ENCODE assay signal across 24 cellular contexts in genomic region chr2:233213975-233214374, GRCh38.
"Had no signal": no experiment of that assay in that cellular context is flagged by ENCODE, and none has a peak within 500 bp of the region (broad histone marks: within the 10 kb centered on the region; RNA-seq: fewer than 3 reads in every experiment).

No MANE protein-coding gene starts in this region.

- H3K27ac Mint-ChIP-seq: activated B cell treated with CpG ODN at 0.5 μM for 24 hours; activated CD4-positive, alpha-beta memory T cell treated with anti-CD3 and anti-CD28 coated beads, Interleukin-2, amount 10 ng/mL, durations not matched to agents 7 days and 5 days; activated naive CD8-positive, alpha-beta T cell treated with anti-CD3 and anti-CD28 coated beads, Interleukin-2, amount 10 ng/mL, durations not matched to agents 7 days and 5 days had no signal

- H3K27me3 Mint-ChIP-seq: activated B cell treated with CpG ODN at 0.5 μM for 24 hours; activated CD4-positive, alpha-beta memory T cell treated with anti-CD3 and anti-CD28 coated beads, Interleukin-2, amount 10 ng/mL, durations not matched to agents 7 days and 5 days; activated naive CD8-positive, alpha-beta T cell treated with anti-CD3 and anti-CD28 coated beads, Interleukin-2, amount 10 ng/mL, durations not matched to agents 7 days and 5 days had no signal

- H3K4me3 ChIP-seq: adrenal gland, SJCRH30 had no signal

- H3K27me3 ChIP-seq: adrenal gland, SJCRH30 had no signal

- ATAC-seq: Right ventricle myocardium inferior had no signal

- H3K9me3 ChIP-seq: adrenal gland, SK-N-SH had no signal

- DNase-seq: activated B cell treated with CpG ODN at 0.5 μM for 24 hours; activated CD4-positive, alpha-beta memory T cell treated with anti-CD3 and anti-CD28 coated beads, Interleukin-2, amount 10 ng/mL, durations not matched to agents 7 days and 5 days; activated CD4-positive, alpha-beta T cell treated with anti-CD3 and anti-CD28 coated beads, Interleukin-2, amount 50 U/mL, for 1 hour; activated CD8-positive, alpha-beta memory T cell treated with anti-CD3 and anti-CD28 coated beads, Interleukin-2, amount 50 U/mL, for 48 hours; activated naive CD4-positive, alpha-beta T cell treated with anti-CD3 and anti-CD28 coated beads, Interleukin-2, amount 50 U/mL, for 16 hours; activated naive CD8-positive, alpha-beta T cell treated with anti-CD3 and anti-CD28 coated beads, Interleukin-2, amount 10 ng/mL, durations not matched to agents 7 days and 5 days; activated T-cell treated with anti-CD3 and anti-CD28 coated beads, Interleukin-2, amount 50 U/mL, for 1 hour; adrenal gland; anterior cingulate cortex; cerebellar nuclear complex; Karpas-422; MM.1S; NCI-H1105; NCI-H1436; NCI-H1694 treated with DMSO at 0.1 percent for 48 hours; NCI-H2029 treated with DMSO at 0.1 percent for 48 hours; NCI-H345; NCI-H510A; NCI-H526 treated with DMSO at 0.1 percent for 48 hours; NCI-H82; SJCRH30; SK-N-SH; T1000 had no signal

- H3K27ac ChIP-seq: adrenal gland, SJCRH30 had no signal

- H3K36me3 ChIP-seq: adrenal gland, SJCRH30 had no signal

- H3K4me3 Mint-ChIP-seq: activated B cell treated with CpG ODN at 0.5 μM for 24 hours; activated CD4-positive, alpha-beta memory T cell treated with anti-CD3 and anti-CD28 coated beads, Interleukin-2, amount 10 ng/mL, durations not matched to agents 7 days and 5 days; activated naive CD8-positive, alpha-beta T cell treated with anti-CD3 and anti-CD28 coated beads, Interleukin-2, amount 10 ng/mL, durations not matched to agents 7 days and 5 days had no signal

- H3K9me3 Mint-ChIP-seq: activated B cell treated with CpG ODN at 0.5 μM for 24 hours; activated CD4-positive, alpha-beta memory T cell treated with anti-CD3 and anti-CD28 coated beads, Interleukin-2, amount 10 ng/mL, durations not matched to agents 7 days and 5 days; activated naive CD8-positive, alpha-beta T cell treated with anti-CD3 and anti-CD28 coated beads, Interleukin-2, amount 10 ng/mL, durations not matched to agents 7 days and 5 days had no signal

- H3K4me1 ChIP-seq: adrenal gland had no signal
